Comparison of ENCODE assay signal across 1 cellular context in genomic region chr20:4626228-4626627, GRCh38.
A peak's percentile ranks its signal among the peaks of the same experiment; 100 is the strongest.
TF ChIP-seq lines count a peak whose summit lies in the region.

No MANE protein-coding gene starts in this region.

TF ChIP-seq in GM12878, 131 proteins besides CTCF, POLR2A, EP300 and RAD21 (continued from another document):
- TF ChIP-seq ZBTB40 (IDR thresholded peaks at IDR 0.05; ENCODE audit: borderline replicate concordance): no peak
- TF ChIP-seq ZBED1 (IDR thresholded peaks at IDR 0.05; ENCODE audit: borderline replicate concordance): no peak
- peak; percentile 43; the same call in 1 of the 2 replicates for TF ChIP-seq RAD51 (IDR thresholded peaks at IDR 0.05)
- TF ChIP-seq NR2F1 (conservative IDR thresholded peaks at IDR 0.05): peak; percentile 67
- no peak for TF ChIP-seq RUNX3 (IDR thresholded peaks at IDR 0.05; ENCODE audit: low read length)
- TF ChIP-seq ZNF24 (IDR thresholded peaks at IDR 0.05): no peak
- TF ChIP-seq DPF2 (IDR thresholded peaks at IDR 0.05): 0 out of 2 replicates have a peak, but pooled peaks have one; percentile 23
- no peak for TF ChIP-seq NR2C1 (IDR thresholded peaks at IDR 0.05)
- no peak for TF ChIP-seq HDAC2 (IDR thresholded peaks at IDR 0.05)
- peak; percentile 19; the same call in 1 of the 2 replicates for TF ChIP-seq PKNOX1 (IDR thresholded peaks at IDR 0.05)
- TF ChIP-seq SMAD5 (IDR thresholded peaks at IDR 0.05; ENCODE audit: low read depth): no peak
- no peak for TF ChIP-seq ZBTB33 (IDR thresholded peaks at IDR 0.05)
- TF ChIP-seq MLLT1 (IDR thresholded peaks at IDR 0.05): no peak
- no peak for TF ChIP-seq MEF2A (IDR thresholded peaks at IDR 0.05; ENCODE audit: insufficient read depth, low read depth, low read length)
- TF ChIP-seq FOXK2 (IDR thresholded peaks at IDR 0.05): no peak
- no peak for TF ChIP-seq ASH2L (IDR thresholded peaks at IDR 0.05; ENCODE audit: borderline replicate concordance, low read depth)
- TF ChIP-seq SUZ12 (IDR thresholded peaks at IDR 0.05; ENCODE audit: unreplicated experiment): no peak
- TF ChIP-seq RBBP5 (conservative IDR thresholded peaks at IDR 0.05): no peak
- no peak for TF ChIP-seq KAT2A (conservative IDR thresholded peaks at IDR 0.05; ENCODE audit: control insufficient read depth, low read depth, low read length)
- TF ChIP-seq CBFB (IDR thresholded peaks at IDR 0.05; ENCODE audit: low read depth): no peak
- no peak for TF ChIP-seq MEF2B (IDR thresholded peaks at IDR 0.05; ENCODE audit: partially characterized antibody, poor library complexity, severe bottlenecking)
- TF ChIP-seq BCL11A (IDR thresholded peaks at IDR 0.05; ENCODE audit: low read depth, low read length): peak; percentile 63; the same call in 1 of the 2 replicates
- TF ChIP-seq ZBTB11 (CRISPR knock-in tag; IDR thresholded peaks at IDR 0.05): no peak
- TF ChIP-seq HDGF (IDR thresholded peaks at IDR 0.05): no peak
- TF ChIP-seq TARDBP (IDR thresholded peaks at IDR 0.05; ENCODE audit: borderline replicate concordance): no peak
- 0 out of 2 replicates have a peak, but pooled peaks have one; percentile 36 for TF ChIP-seq RELB (IDR thresholded peaks at IDR 0.05; ENCODE audit: low read depth)
